In genomic region chr5:25573691-25574090, GRCh38 we compare ENCODE assay signal across 22 cellular contexts.
DNase-seq lines count a peak whose midpoint lies in the region; TF ChIP-seq lines count a peak whose summit lies in the region.
"Had no signal": no experiment of that assay in that cellular context is flagged by ENCODE, and none has a peak within 500 bp of the region (broad histone marks: within the 10 kb centered on the region; RNA-seq: fewer than 3 reads in every experiment).

No MANE protein-coding gene starts in this region.

- H3K9me3 ChIP-seq in A673 (ENCODE audit: low read depth, low read length, poor library complexity, severe bottlenecking) (no peaks in the 10 kb centered on the region), SU-DHL-6 (ENCODE audit: insufficient read depth, low read length) (no peaks in the 10 kb centered on the region), endodermal cell (ENCODE audit: control insufficient read depth, low read length) (no peaks in the 10 kb centered on the region), neural progenitor cell (ENCODE audit: low read depth) (no peaks in the 10 kb centered on the region)

- peaks cover 39% of the 10 kb centered on the region for H3K4me1 Mint-ChIP-seq in endodermal cell
- peaks cover 8% of the 10 kb centered on the region for H3K4me1 Mint-ChIP-seq in neural progenitor cell
- H3K4me1 Mint-ChIP-seq: CD14-positive monocyte had no signal

- H3F3A ChIP-seq in SU-DHL-6 (ENCODE audit: insufficient read depth): no peaks in the 10 kb centered on the region
- H3F3A ChIP-seq in neural progenitor cell (ENCODE audit: low read depth): no peaks in the 10 kb centered on the region

- DNase-seq in A673 (ENCODE audit: low spot score) (peak; percentile 2), endodermal cell (peak; percentile 68), neural progenitor cell (ENCODE audit: low spot score) (peak; percentile 35), NCI-H2107 treated with DMSO at 0.1 percent for 48 hours (lab: John Stamatoyannopoulos, UW; ENCODE audit: unreplicated experiment) (no peak), NCI-H1436 (lab: John Stamatoyannopoulos, UW) (no peak)
- no peak for DNase-seq in stimulated activated CD8-positive, alpha-beta memory T cell treated with anti-CD3 and anti-CD28 coated beads, Interleukin-4, amount 100 ng/mL, for 48 hours
- DNase-seq: ACHN; AML-193; BE2C; CD4-positive, alpha-beta T cell; CD8-positive, alpha-beta memory T cell; DMS 273 treated with DMSO at 0.1 percent for 48 hours; DMS79; EL; GDM1; GM23248; HCEC 1CT had no signal

- H3K4me2 ChIP-seq in SU-DHL-6 (ENCODE audit: low read depth, low read length, poor library complexity, severe bottlenecking) (no peak overlapping the region), neural progenitor cell (no peak overlapping the region)
- H3K4me2 ChIP-seq: BLaER1 treated with 17β-estradiol and CSF1 and Interleukin-3, amounts not matched to agents 10 nM and 100 nM had no signal

- WGBS in endodermal cell (ENCODE audit: insufficient coverage in 1 of 2, insufficient read length in 1 of 2), 2 experiments: 16% methylated on average over 2 of the region's 2 CpGs; no CpG with 5 or more reads in 1 of the 2 experiments

- CTCF ChIA-PET in A673 (lab: Charles Lee): no interaction called here

- H3K79me2 ChIP-seq in SU-DHL-6 (ENCODE audit: insufficient read depth, low read length) (no peaks in the 10 kb centered on the region), neural progenitor cell (ENCODE audit: low read depth) (no peaks in the 10 kb centered on the region)

- TF ChIP-seq CTCF in A673 (conservative IDR thresholded peaks at IDR 0.05; ENCODE audit: low read depth, low read length): no peak
- TF ChIP-seq CTCF in SU-DHL-6 (IDR thresholded peaks at IDR 0.05; ENCODE audit: insufficient read depth, low read length, poor library complexity, severe bottlenecking): no peak
- TF ChIP-seq CTCF in endodermal cell (conservative IDR thresholded peaks at IDR 0.05): no peak
- no peak for TF ChIP-seq CTCF in neural progenitor cell (IDR thresholded peaks at IDR 0.05)

- intact Hi-C loops in A673 (cut with micrococcal nuclease; ENCODE audit: unreplicated experiment): no loop called here

- H3K27ac Mint-ChIP-seq in endodermal cell: peak overlapping the region; percentile 23
- H3K27ac Mint-ChIP-seq in neural progenitor cell: peak overlapping the region; percentile 18
- H3K27ac Mint-ChIP-seq: CD14-positive monocyte; CD4-positive, alpha-beta T cell had no signal

- H3K9me2 ChIP-seq in SU-DHL-6 (replicated peaks; ENCODE audit: insufficient read depth, low read length): no peaks in the 10 kb centered on the region

- H4K20me1 ChIP-seq in SU-DHL-6 (ENCODE audit: low read depth, low read length): no peaks in the 10 kb centered on the region
- H4K20me1 ChIP-seq in neural progenitor cell (ENCODE audit: low read depth): no peaks in the 10 kb centered on the region
- H4K20me1 ChIP-seq: BLaER1 treated with 17β-estradiol and CSF1 and Interleukin-3, amounts not matched to agents 10 nM and 100 nM had no signal

- peak overlapping the region; percentile 45 for H2AFZ ChIP-seq in SU-DHL-6 (ENCODE audit: low read depth, low read length, severe bottlenecking)
- H2AFZ ChIP-seq in neural progenitor cell (replicated peaks): no peak overlapping the region
- H2AFZ ChIP-seq: GM23248 had no signal

- BruUV-seq in A673 (replicated peaks; lab: Mats Ljungman, UMichigan): no TSS peak

- peaks cover 1% of the 10 kb centered on the region for H3K9me3 Mint-ChIP-seq in endodermal cell
- H3K9me3 Mint-ChIP-seq in neural progenitor cell: no peaks in the 10 kb centered on the region

- H3K4me1 ChIP-seq in A673 (ENCODE audit: insufficient read depth, low read length, poor library complexity, severe bottlenecking): no peaks in the 10 kb centered on the region
- peaks cover 4% of the 10 kb centered on the region for H3K4me1 ChIP-seq in endodermal cell (ENCODE audit: control insufficient read depth, insufficient read depth, low read length)
- H3K4me1 ChIP-seq in neural progenitor cell: peaks cover 6% of the 10 kb centered on the region
- H3K4me1 ChIP-seq: BE2C; BLaER1 treated with 17β-estradiol and CSF1 and Interleukin-3, amounts not matched to agents 10 nM and 100 nM had no signal

- H3K27me3 Mint-ChIP-seq in endodermal cell (ENCODE audit: insufficient read depth): no peaks in the 10 kb centered on the region
- H3K27me3 Mint-ChIP-seq in neural progenitor cell (ENCODE audit: insufficient read depth, low read depth): no peaks in the 10 kb centered on the region
- H3K27me3 Mint-ChIP-seq: CD4-positive, alpha-beta T cell; CD8-positive, alpha-beta memory T cell had no signal

- H3K36me3 ChIP-seq in A673 (ENCODE audit: insufficient read depth, low read length, poor library complexity, severe bottlenecking) (no peaks in the 10 kb centered on the region), SU-DHL-6 (ENCODE audit: low read length) (no peaks in the 10 kb centered on the region), endodermal cell (ENCODE audit: control insufficient read depth, insufficient read depth, low read length) (no peaks in the 10 kb centered on the region), neural progenitor cell (no peaks in the 10 kb centered on the region)
- H3K36me3 ChIP-seq: BE2C; BLaER1 treated with 17β-estradiol and CSF1 and Interleukin-3, amounts not matched to agents 10 nM and 100 nM had no signal

- H3K4me3 Mint-ChIP-seq in endodermal cell: no peak overlapping the region
- H3K4me3 Mint-ChIP-seq in neural progenitor cell: no peak overlapping the region
- H3K4me3 Mint-ChIP-seq: CD14-positive monocyte; CD4-positive, alpha-beta T cell; CD8-positive, alpha-beta memory T cell had no signal

- H3K4me3 ChIP-seq in A673 (ENCODE audit: low read depth, low read length, poor library complexity, severe bottlenecking) (no peak overlapping the region), SU-DHL-6 (ENCODE audit: insufficient read depth, low read length, poor library complexity, severe bottlenecking) (no peak overlapping the region), endodermal cell (ENCODE audit: low read length) (no peak overlapping the region), neural progenitor cell (no peak overlapping the region)
- H3K4me3 ChIP-seq: BLaER1 treated with 17β-estradiol and CSF1 and Interleukin-3, amounts not matched to agents 10 nM and 100 nM; GM12878; GM23248 had no signal

- H3K36me3 Mint-ChIP-seq in endodermal cell (ENCODE audit: low read depth) (no peaks in the 10 kb centered on the region), neural progenitor cell (no peaks in the 10 kb centered on the region)
- H3K36me3 Mint-ChIP-seq: CD14-positive monocyte had no signal

- H3K27me3 ChIP-seq in A673 (replicated peaks; ENCODE audit: insufficient read depth, low read depth, low read length, poor library complexity) (no peaks in the 10 kb centered on the region), SU-DHL-6 (ENCODE audit: low read length) (no peaks in the 10 kb centered on the region), endodermal cell (ENCODE audit: control insufficient read depth, insufficient read depth, low read length, poor library complexity, severe bottlenecking) (no peaks in the 10 kb centered on the region), neural progenitor cell (no peaks in the 10 kb centered on the region)
- H3K27me3 ChIP-seq: BE2C; BLaER1 treated with 17β-estradiol and CSF1 and Interleukin-3, amounts not matched to agents 10 nM and 100 nM had no signal

- POLR2A ChIA-PET in A673 (lab: Charles Lee; ENCODE audit: low non-redundant PET): no interaction called here

- H3K9ac ChIP-seq in SU-DHL-6 (ENCODE audit: low read length) (no peak overlapping the region), endodermal cell (ENCODE audit: extremely low read depth, low read length, poor library complexity, severe bottlenecking) (no peak overlapping the region), neural progenitor cell (no peak overlapping the region)
- H3K9ac ChIP-seq: BLaER1 treated with 17β-estradiol and CSF1 and Interleukin-3, amounts not matched to agents 10 nM and 100 nM; GM23248 had no signal

- H3K27ac ChIP-seq in A673 (ENCODE audit: low read depth, low read length, poor library complexity, severe bottlenecking) (no peak overlapping the region), SU-DHL-6 (ENCODE audit: low read depth, low read length) (no peak overlapping the region), endodermal cell (ENCODE audit: low read depth, low read length) (no peak overlapping the region), neural progenitor cell (no peak overlapping the region)
- H3K27ac ChIP-seq: 22Rv1; BLaER1 treated with 17β-estradiol and CSF1 and Interleukin-3, amounts not matched to agents 10 nM and 100 nM; GM23248 had no signal

Comparison
In these comparisons a context has a peak if more than half of its experiments do, and no peak if none do; other contexts are left out.
1. DNase-seq: peak in A673 (single experiment), endodermal cell (single experiment) and neural progenitor cell (single experiment); none in NCI-H2107 treated with DMSO at 0.1 percent for 48 hours (single experiment), NCI-H1436 (single experiment) and stimulated activated CD8-positive, alpha-beta memory T cell treated with anti-CD3 and anti-CD28 coated beads, Interleukin-4, amount 100 ng/mL, for 48 hours (single experiment).